Comparison of ENCODE assay signal across 23 cellular contexts in the genomic region with DNA sequence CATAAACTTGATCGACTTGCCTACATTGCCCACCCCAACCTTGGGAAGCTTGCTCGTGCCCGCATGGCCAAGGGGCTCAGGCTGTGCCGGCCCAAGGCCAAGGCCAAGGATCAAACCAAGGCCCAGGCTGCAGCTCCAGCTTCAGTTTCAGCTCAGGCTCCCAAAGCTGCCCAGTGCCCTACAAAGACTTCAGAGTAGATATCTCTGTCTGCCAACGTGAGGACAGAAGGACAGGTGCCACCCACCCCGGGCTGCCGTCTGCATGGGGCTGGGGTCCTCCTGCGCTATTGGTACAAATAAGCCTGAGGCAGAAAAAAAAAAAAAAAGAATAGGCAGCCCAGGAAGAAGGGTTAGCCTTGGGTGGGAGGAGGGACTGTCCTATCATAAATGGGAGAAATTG. TPM values are rescaled to one million over a fixed set of nuclear protein-coding genes. Genes with fewer than 3 reads are reported as not detected.
DNase-seq lines count a peak whose midpoint lies in the region; ATAC-seq, FAIRE-seq and TF ChIP-seq lines count a peak whose summit lies in the region.
"Had no signal": no experiment of that assay in that cellular context is flagged by ENCODE, and none has a peak within 500 bp of the region (broad histone marks: within the 10 kb centered on the region; RNA-seq: fewer than 3 reads in every experiment).

No MANE protein-coding gene starts in this region.

- no peak for TF ChIP-seq POLR2A in IMR-90 (IDR thresholded peaks at IDR 0.05; ENCODE audit: low read depth, low read length)

- no peak overlapping the region for H4K91ac ChIP-seq in IMR-90 (ENCODE audit: insufficient read depth, low read depth, low read length)

- peaks cover 5% of the 10 kb centered on the region for H3K9me3 Mint-ChIP-seq in chondrocyte (ENCODE audit: low read depth)
- H3K9me3 Mint-ChIP-seq: CD4-positive, CD25-positive, alpha-beta regulatory T cell; CD8-positive, alpha-beta memory T cell had no signal

- no peaks in the 10 kb centered on the region for H4K20me1 ChIP-seq in IMR-90 (ENCODE audit: insufficient read depth, low read length)

- WGBS in IMR-90 (ENCODE audit: extremely low coverage in 2 of 2, insufficient read length in 1 of 2), 2 experiments = 94% methylated on average over 3 of the region's 8 CpGs; no CpG with 5 or more reads in 1 of the 2 experiments

- BruUV-seq in IMR-90 (replicated peaks; lab: Mats Ljungman, UMichigan) = no TSS peak

- intact Hi-C loops in IMR-90 (cut with micrococcal nuclease) = no loop called here
- intact Hi-C loops in kidney (cut with DNase I) = no loop called here

- no peak overlapping the region for H2BK15ac ChIP-seq in IMR-90 (ENCODE audit: low read depth, low read length)

- H3K36me3 ChIP-seq in IMR-90 (ENCODE audit: control insufficient read depth, insufficient read depth, low read length) (no peaks in the 10 kb centered on the region), kidney (ENCODE audit: control insufficient read depth in 1 of 2, insufficient read depth in 2 of 2, low read length in 2 of 2) (no peaks in the 10 kb centered on the region)
- H3K36me3 ChIP-seq: BE2C had no signal

- H3K14ac ChIP-seq in IMR-90 (replicated peaks; ENCODE audit: low read depth, low read length) = no peak overlapping the region

- no peaks in the 10 kb centered on the region for H3K79me1 ChIP-seq in IMR-90 (ENCODE audit: low read depth in 1 of 2, low read length in 2 of 2)

- FAIRE-seq in kidney (lab: Jason Lieb, UNC) (no peak), frontal cortex (lab: Jason Lieb, UNC) (no peak)
- FAIRE-seq: A204.1, GM12878, GM19239, HTR-8/SVneo had no signal

- H3K27me3 ChIP-seq in IMR-90 (ENCODE audit: control insufficient read depth, insufficient read depth, low read length) = no peaks in the 10 kb centered on the region
- H3K27me3 ChIP-seq: BE2C had no signal

- H3K27ac Mint-ChIP-seq in chondrocyte (ENCODE audit: unreplicated experiment) = no peak overlapping the region
- H3K27ac Mint-ChIP-seq: CD4-positive, CD25-positive, alpha-beta regulatory T cell had no signal

- H3K4me3 ChIP-seq in IMR-90 (ENCODE audit: insufficient read depth, low read depth, low read length) (no peak overlapping the region), kidney (ENCODE audit: low read length in 2 of 2) (no peak overlapping the region)
- H3K4me3 ChIP-seq: GM12878, GM23248 had no signal

- H4K8ac ChIP-seq in IMR-90 (ENCODE audit: low read depth in 2 of 2, low read length in 2 of 2) = no peak overlapping the region

- H3K4ac ChIP-seq in IMR-90 (ENCODE audit: low read depth, low read length) = no peak overlapping the region; the same call in 1 of the 2 replicates

- H3K4me1 Mint-ChIP-seq in chondrocyte (ENCODE audit: low read depth) = peaks cover 14% of the 10 kb centered on the region
- H3K4me1 Mint-ChIP-seq: CD4-positive, CD25-positive, alpha-beta regulatory T cell; CD8-positive, alpha-beta memory T cell; IgD-negative memory B cell had no signal

- dilution Hi-C loops in IMR-90 (cut with HindIII; ENCODE audit: low sequenced_read_pairs, unreplicated experiment) = no loop called here

- no peak overlapping the region for H2BK120ac ChIP-seq in IMR-90 (ENCODE audit: low read depth, low read length)

- no peak overlapping the region for H3K27ac ChIP-seq in IMR-90 (ENCODE audit: insufficient read depth, low read length)
- no peak overlapping the region for H3K27ac ChIP-seq in kidney (ENCODE audit: low read depth in 2 of 2, low read length in 2 of 2)
- H3K27ac ChIP-seq: GM23248 had no signal

- H3K9me3 ChIP-seq in IMR-90 (ENCODE audit: control insufficient read depth, insufficient read depth, low read length) (no peaks in the 10 kb centered on the region), kidney (ENCODE audit: control insufficient read depth in 1 of 2, low read length in 2 of 2) (no peaks in the 10 kb centered on the region)
- H3K9me3 ChIP-seq: BE2C had no signal

- H2AFZ ChIP-seq in IMR-90 (replicated peaks; ENCODE audit: low read length, poor library complexity) = no peak overlapping the region
- H2AFZ ChIP-seq: GM23248 had no signal

- peaks cover 9% of the 10 kb centered on the region for H3K4me1 ChIP-seq in IMR-90 (ENCODE audit: control insufficient read depth, insufficient read depth, low read length)
- no peaks in the 10 kb centered on the region for H3K4me1 ChIP-seq in kidney (ENCODE audit: control insufficient read depth in 1 of 2, insufficient read depth in 1 of 2, low read depth in 1 of 2, low read length in 2 of 2)
- H3K4me1 ChIP-seq: BE2C had no signal

- H2AK5ac ChIP-seq in IMR-90 (ENCODE audit: low read depth, low read length) = 0 out of 2 replicates have a peak overlapping the region, but pooled peaks have one; percentile 7

- TF ChIP-seq CTCF in IMR-90 (conservative IDR thresholded peaks at IDR 0.05; ENCODE audit: low read depth, low read length) = no peak
- no peak for TF ChIP-seq CTCF in chondrocyte (IDR thresholded peaks at IDR 0.05)
- no peak for TF ChIP-seq CTCF in kidney (IDR thresholded peaks at IDR 0.05; ENCODE audit: borderline replicate concordance, extremely low read depth, insufficient read depth)
- no peak for TF ChIP-seq CTCF in GM13977 (IDR thresholded peaks at IDR 0.05; ENCODE audit: extremely low read depth, insufficient read depth, missing control alignments)

- H2AK9ac ChIP-seq in IMR-90 (replicated peaks; ENCODE audit: low read depth, low read length, poor library complexity) = no peak overlapping the region

- H3K56ac ChIP-seq in IMR-90 (ENCODE audit: extremely low read depth, insufficient read depth, low read length) = no peak overlapping the region

- ATAC-seq in IMR-90 (ENCODE audit: low read depth) = no peak
- ATAC-seq: GM12878 had no signal

- CTCF ChIA-PET in IMR-90 (lab: Yijun Ruan, JAX) = no interaction called here

- no peak for TF ChIP-seq RAD21 in IMR-90 (IDR thresholded peaks at IDR 0.05; ENCODE audit: low read length)

- no peak overlapping the region for H3K9ac ChIP-seq in IMR-90 (ENCODE audit: low read depth, low read length)
- no peak overlapping the region for H3K9ac ChIP-seq in kidney (ENCODE audit: low read length in 2 of 2)
- H3K9ac ChIP-seq: GM23248 had no signal

- no peaks in the 10 kb centered on the region for H3K9me1 ChIP-seq in IMR-90 (ENCODE audit: insufficient read depth, low read length)

- in situ Hi-C loops in IMR-90 (cut with MboI; ENCODE audit: low sequenced_read_pairs) (no loop called here), GM13977 (cut with MboI; ENCODE audit: low pct_unique_long_range_greater_than_20kb, low sequenced_read_pairs, unreplicated experiment) (no loop called here)

- H3K23ac ChIP-seq in IMR-90 (ENCODE audit: low read depth, low read length) = no peak overlapping the region

- no peak overlapping the region for H4K5ac ChIP-seq in IMR-90 (ENCODE audit: low read depth, low read length)

- POLR2A ChIA-PET in IMR-90 (lab: Charles Lee; ENCODE audit: unreplicated experiment) = no interaction called here

- peaks cover 3% of the 10 kb centered on the region for H3K36me3 Mint-ChIP-seq in chondrocyte (ENCODE audit: low read depth)
- H3K36me3 Mint-ChIP-seq: CD4-positive, CD25-positive, alpha-beta regulatory T cell had no signal

- H2BK5ac ChIP-seq in IMR-90 (ENCODE audit: low read depth, low read length, poor library complexity, severe bottlenecking) = no peak overlapping the region

- no peak overlapping the region for H3K4me2 ChIP-seq in IMR-90 (ENCODE audit: low read depth, low read length)

- H3K18ac ChIP-seq in IMR-90 (ENCODE audit: low read depth, low read length) = no peak overlapping the region

- H3K4me3 Mint-ChIP-seq in chondrocyte (ENCODE audit: unreplicated experiment) = no peak overlapping the region
- H3K4me3 Mint-ChIP-seq: CD4-positive, CD25-positive, alpha-beta regulatory T cell; CD8-positive, alpha-beta memory T cell; IgD-negative memory B cell had no signal

- peaks cover 2% of the 10 kb centered on the region for H3K27me3 Mint-ChIP-seq in chondrocyte (ENCODE audit: low read depth)

- no peak overlapping the region for H2BK20ac ChIP-seq in IMR-90 (ENCODE audit: low read depth, low read length)

- DNase-seq in IMR-90 (no peak), chondrocyte (ENCODE audit: low spot score) (peak; percentile 48), kidney (peak; percentile 39), GM13977 (ENCODE audit: low spot score) (no peak), mesenteric fat pad (ENCODE audit: low spot score) (no peak), foreskin melanocyte (no peak), frontal cortex (ENCODE audit: low spot score in 2 of 2) (no peak)
- DNase-seq: ACHN; BE2C; C1 segment of cervical spinal cord; CD4-positive, CD25-positive, alpha-beta regulatory T cell; CD8-positive, alpha-beta memory T cell; COR-L47; DMS 273 treated with DMSO at 0.1 percent for 48 hours; DMS53; DND-41; EL; GM23248 had no signal

TF ChIP-seq in IMR-90, 13 proteins besides CTCF, POLR2A, EP300 and RAD21:
- TF ChIP-seq MAZ (IDR thresholded peaks at IDR 0.05; ENCODE audit: borderline replicate concordance, low read depth, low read length) (no peak), NFE2L2 (IDR thresholded peaks at IDR 0.05; ENCODE audit: low read depth, low read length) (no peak), BHLHE40 (IDR thresholded peaks at IDR 0.05; ENCODE audit: low read depth, low read length) (no peak), CHD1 (IDR thresholded peaks at IDR 0.05; ENCODE audit: low read depth, low read length) (no peak), RFX5 (IDR thresholded peaks at IDR 0.05; ENCODE audit: low read depth, low read length) (no peak), MXI1 (IDR thresholded peaks at IDR 0.05; ENCODE audit: borderline replicate concordance, low read depth, low read length) (no peak)

RNA-seq across cellular contexts. Expression of gene DNAH2, which starts 37.1 kb away (rescaled TPM):
- total RNA-seq in IMR-90 (2012; rRNA removed) (under 0.01 TPM in 2 replicates), chondrocyte (not detected in 3 replicates), kidney (0.66 TPM), mesenteric fat pad (0.26 TPM), frontal cortex (1.2 TPM)
- polyA plus RNA-seq in IMR-90 (2012; rRNA removed) (0.01 and 0.02 TPM in 2 replicates), kidney (ENCODE audit: insufficient read depth, low read depth, low replicate concordance) (0.17 TPM)
- 0.01 and 0.09 TPM in 2 replicates for polyA plus RNA-seq in IMR-90 (2012; cell fraction: cytosol; rRNA removed)
- 0.14 and 0.16 TPM in 2 replicates for polyA plus RNA-seq in IMR-90 (2012; cell fraction: nucleus; rRNA removed; ENCODE audit: low replicate concordance)
- total RNA-seq: CD4-positive, CD25-positive, alpha-beta regulatory T cell; CD8-positive, alpha-beta memory T cell; GM12878; GM23248 had no signal
- polyA plus RNA-seq: CD4-positive, CD25-positive, alpha-beta regulatory T cell; CD8-positive, alpha-beta memory T cell; GM12878; GM23248; IgD-negative memory B cell had no signal

RNA-seq across cellular contexts. Expression of gene EFNB3, which starts 49.7 kb away (rescaled TPM):
- total RNA-seq in IMR-90 (2012; rRNA removed) = 0.54 and 0.56 TPM in 2 replicates
- 2.0 TPM in 2 replicates for polyA plus RNA-seq in IMR-90 (2012; rRNA removed)
- polyA plus RNA-seq in IMR-90 (2012; cell fraction: cytosol; rRNA removed) = 0.94 and 2.4 TPM in 2 replicates
- polyA plus RNA-seq in IMR-90 (2012; cell fraction: nucleus; rRNA removed; ENCODE audit: low replicate concordance) = 4.3 and 6.6 TPM in 2 replicates
- total RNA-seq in chondrocyte = 4.1 to 6.5 TPM (median 6.4 TPM) in 3 replicates
- 3.5 TPM for total RNA-seq in kidney
- polyA plus RNA-seq in kidney (ENCODE audit: insufficient read depth, low read depth, low replicate concordance) = 2.3 TPM
- total RNA-seq in mesenteric fat pad = 0.58 TPM
- 17.5 TPM for total RNA-seq in frontal cortex
- total RNA-seq: CD4-positive, CD25-positive, alpha-beta regulatory T cell; CD8-positive, alpha-beta memory T cell had no signal
- polyA plus RNA-seq: CD4-positive, CD25-positive, alpha-beta regulatory T cell; CD8-positive, alpha-beta memory T cell; IgD-negative memory B cell had no signal

Comparison
In these comparisons a context has a peak if more than half of its experiments do, and no peak if none do; other contexts are left out.
1. DNase-seq: peak in chondrocyte (single experiment) and kidney (single experiment); none in IMR-90 (single experiment), GM13977 (single experiment), mesenteric fat pad (single experiment), foreskin melanocyte (single experiment) and frontal cortex (0 of 2).